ENCODE assay signal across 16 cellular contexts in the genomic region with DNA sequence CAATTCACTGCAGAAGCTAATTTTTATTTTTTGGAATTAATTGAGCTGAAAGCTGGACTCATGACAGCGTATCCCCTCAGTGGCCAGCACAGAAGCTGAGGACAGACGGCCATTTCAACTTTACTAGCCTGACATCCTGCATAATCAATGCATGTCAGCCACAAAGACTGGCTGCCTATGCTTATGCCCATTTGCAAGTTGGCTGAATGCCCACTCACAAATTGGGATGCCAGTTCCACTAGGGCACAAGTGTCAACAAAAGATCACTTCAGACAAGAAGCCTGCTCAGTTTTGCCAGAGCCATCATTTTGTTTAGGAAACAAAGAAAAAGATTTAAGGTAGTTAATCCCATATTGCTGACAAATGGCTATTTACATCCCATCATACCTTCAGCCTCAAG.
"Had no signal": no experiment of that assay in that cellular context is flagged by ENCODE, and none has a peak within 500 bp of the region (broad histone marks: within the 10 kb centered on the region; RNA-seq: fewer than 3 reads in every experiment).

No MANE protein-coding gene starts in this region.

- ATAC-seq: activated CD4-positive, alpha-beta T cell treated with anti-CD3 and anti-CD28 coated beads for 36 hours; activated CD8-positive, alpha-beta T cell treated with anti-CD3 and anti-CD28 coated beads for 36 hours; esophagus mucosa; heart left ventricle; natural killer cell had no signal

- FAIRE-seq: endometrium had no signal

- H3K9me3 ChIP-seq: breast epithelium, heart left ventricle, thoracic aorta had no signal

- H3K4me3 ChIP-seq: breast epithelium, heart left ventricle, thoracic aorta had no signal

- H3K27me3 ChIP-seq: breast epithelium, heart left ventricle had no signal

- DNase-seq: activated CD4-positive, alpha-beta T cell treated with anti-CD3 and anti-CD28 coated beads for 36 hours; activated CD8-positive, alpha-beta memory T cell treated with anti-CD3 and anti-CD28 coated beads, Interleukin-2, amount 50 U/mL, for 48 hours; activated CD8-positive, alpha-beta T cell treated with anti-CD3 and anti-CD28 coated beads for 36 hours; activated naive CD4-positive, alpha-beta T cell; aorta; heart left ventricle; mammary epithelial cell; natural killer cell; stimulated activated CD4-positive, alpha-beta T cell treated with anti-CD3 and anti-CD28 coated beads, Interleukin-4, amount 100 ng/mL, for 1 hour; stimulated activated CD8-positive, alpha-beta memory T cell treated with anti-CD3 and anti-CD28 coated beads, Interleukin-4, amount 100 ng/mL, for 48 hours; T-helper 9 cell had no signal

- H3K36me3 ChIP-seq: breast epithelium, heart left ventricle, thoracic aorta had no signal

- H3K27ac ChIP-seq: breast epithelium, heart left ventricle, thoracic aorta, VCaP had no signal

- H3K4me1 ChIP-seq: breast epithelium, heart left ventricle had no signal
